Comparison of ENCODE assay signal across 20 cellular contexts in the genomic region with DNA sequence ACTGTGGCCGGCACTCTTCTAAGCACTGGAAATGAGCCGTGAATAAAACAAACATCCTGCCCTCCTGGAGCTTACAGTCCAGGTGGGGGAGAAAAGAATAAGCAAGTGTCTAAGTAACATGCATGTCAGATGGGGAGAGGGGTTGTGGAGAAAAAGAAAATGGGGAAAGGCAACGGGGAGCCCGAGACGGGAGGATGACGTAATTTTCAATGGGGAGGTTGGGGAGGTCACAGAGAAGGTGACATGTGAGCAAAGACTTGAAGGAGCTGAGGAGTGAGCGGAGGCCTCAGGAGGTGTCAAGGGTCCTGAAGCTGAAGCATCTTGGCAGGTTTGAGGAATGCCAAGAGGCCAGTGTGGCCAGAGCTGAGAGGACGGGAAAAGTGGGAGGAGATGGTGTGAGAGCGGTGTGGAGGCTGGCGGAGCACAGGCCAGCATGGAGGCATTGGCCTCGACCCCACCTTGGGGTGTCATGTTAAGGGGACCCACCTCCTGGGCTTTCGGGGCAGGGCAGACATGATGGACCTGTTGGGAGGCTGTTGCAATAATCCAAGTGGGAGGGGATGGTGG. TPM values are rescaled to one million over a fixed set of nuclear protein-coding genes. Genes with fewer than 3 reads are reported as not detected.
"Had no signal": no experiment of that assay in that cellular context is flagged by ENCODE, and none has a peak within 500 bp of the region (broad histone marks: within the 10 kb centered on the region; RNA-seq: fewer than 3 reads in every experiment).

No MANE protein-coding gene starts in this region.

- ATAC-seq: gastroesophageal sphincter; mucosa of descending colon; naive thymus-derived CD8-positive, alpha-beta T cell; right cardiac atrium had no signal

- H3K36me3 ChIP-seq: esophagus muscularis mucosa, gastroesophageal sphincter, ovary had no signal

- H3K4me3 ChIP-seq: esophagus muscularis mucosa, gastroesophageal sphincter, mucosa of descending colon, ovary had no signal

- H3K9me3 ChIP-seq: esophagus muscularis mucosa, gastroesophageal sphincter, mucosa of descending colon, ovary had no signal

- H3K27me3 ChIP-seq: ovary had no signal

- DNase-seq: effector memory CD4-positive, alpha-beta T cell; immature natural killer cell; mammary epithelial cell; mucosa of descending colon; naive thymus-derived CD8-positive, alpha-beta T cell; nucleus accumbens; ovary; right cardiac atrium; stimulated activated CD4-positive, alpha-beta T cell treated with anti-CD3 and anti-CD28 coated beads, Interleukin-15, amount 100 ng/mL, for 24 hours; stimulated activated CD4-positive, alpha-beta T cell treated with anti-CD3 and anti-CD28 coated beads, Interleukin-1b, Interleukin-23, amount 100 ng/mL, for 48 hours; stimulated activated naive CD4-positive, alpha-beta T cell; trophoblast cell had no signal

- H3K27ac ChIP-seq: epithelial cell of prostate, esophagus muscularis mucosa, gastroesophageal sphincter, ovary had no signal

RNA-seq across cellular contexts. Expression of gene NTSR2, which starts 15.0 kb away (rescaled TPM):
- total RNA-seq: esophagus muscularis mucosa; fibroblast of villous mesenchyme; gastroesophageal sphincter; kidney epithelial cell; liver; mammary epithelial cell; mucosa of descending colon; naive thymus-derived CD8-positive, alpha-beta T cell; neural crest cell; progenitor cell of endocrine pancreas had no signal
- polyA plus RNA-seq: immature natural killer cell; liver; mammary epithelial cell; naive thymus-derived CD8-positive, alpha-beta T cell had no signal
